In genomic region chr7:23970193-23970592, GRCh38 we compare ENCODE assay signal across 18 cellular contexts.
"Had no signal": no experiment of that assay in that cellular context is flagged by ENCODE, and none has a peak within 500 bp of the region (broad histone marks: within the 10 kb centered on the region; RNA-seq: fewer than 3 reads in every experiment).

No MANE protein-coding gene starts in this region.

- H3K4me1 Mint-ChIP-seq: memory B cell had no signal

- H3K9me3 ChIP-seq: colonic mucosa, lower lobe of right lung, sigmoid colon, suprapubic skin, thyroid gland, upper lobe of left lung, uterus had no signal

- H3K27me3 ChIP-seq: colonic mucosa, foreskin keratinocyte, sigmoid colon, suprapubic skin, thyroid gland, upper lobe of left lung, uterus had no signal

- H3K4me3 Mint-ChIP-seq: memory B cell; natural killer cell treated with Interleukin-12 subunit alpha and Interleukin-12 subunit beta and Interleukin-15 and Interleukin-18, amount 100 ng/mL, for 72 hours had no signal

- H3K27ac Mint-ChIP-seq: memory B cell; natural killer cell treated with Interleukin-12 subunit alpha and Interleukin-12 subunit beta and Interleukin-15 and Interleukin-18, amount 100 ng/mL, for 72 hours had no signal

- H3K36me3 Mint-ChIP-seq: memory B cell; natural killer cell treated with Interleukin-12 subunit alpha and Interleukin-12 subunit beta and Interleukin-15 and Interleukin-18, amount 100 ng/mL, for 72 hours had no signal

- H3K79me2 ChIP-seq: parathyroid adenoma had no signal

- H3K4me1 ChIP-seq: colonic mucosa, foreskin keratinocyte, left ventricle myocardium inferior, lower lobe of right lung, parathyroid adenoma, sigmoid colon, suprapubic skin, thyroid gland, upper lobe of left lung, uterus had no signal

- H3K27ac ChIP-seq: colonic mucosa, foreskin keratinocyte, left ventricle myocardium inferior, lower lobe of right lung, parathyroid adenoma, sigmoid colon, suprapubic skin, thyroid gland, upper lobe of left lung, uterus had no signal

- H2AFZ ChIP-seq: parathyroid adenoma had no signal

- H3K9me3 Mint-ChIP-seq: natural killer cell treated with Interleukin-12 subunit alpha and Interleukin-12 subunit beta and Interleukin-15 and Interleukin-18, amount 100 ng/mL, for 72 hours had no signal

- H3K36me3 ChIP-seq: colonic mucosa, left ventricle myocardium inferior, lower lobe of right lung, sigmoid colon, suprapubic skin, thyroid gland, upper lobe of left lung, uterus had no signal

- H3K9ac ChIP-seq: parathyroid adenoma had no signal

- DNase-seq: dermis blood vessel endothelial cell; foreskin keratinocyte; kidney; left cardiac atrium; left ventricle myocardium inferior; lower lobe of right lung; midbrain; sigmoid colon; stimulated activated CD4-positive, alpha-beta T cell treated with anti-CD3 and anti-CD28 coated beads, Interleukin-2, amount 100 ng/mL, for 48 hours; stimulated activated naive CD4-positive, alpha-beta T cell treated with Interleukin-2 at 50 U/mL for 16 hours; thyroid gland; upper lobe of left lung; uterus had no signal

- H3K4me3 ChIP-seq: colonic mucosa, left ventricle myocardium inferior, lower lobe of right lung, sigmoid colon, suprapubic skin, thyroid gland, upper lobe of left lung, uterus had no signal

- ATAC-seq: foreskin keratinocyte; left cardiac atrium; lower lobe of right lung; natural killer cell treated with Interleukin-12 subunit alpha and Interleukin-12 subunit beta and Interleukin-15 and Interleukin-18, amount 100 ng/mL, for 72 hours had no signal
